Comparison of ENCODE assay signal across 9 cellular contexts in genomic region chr22:22884888-22885840, GRCh38. TPM values are rescaled to one million over a fixed set of nuclear protein-coding genes. Genes with fewer than 3 reads are reported as not detected.
DNase-seq lines count a peak whose midpoint lies in the region; ATAC-seq and TF ChIP-seq lines count a peak whose summit lies in the region.
"Had no signal": no experiment of that assay in that cellular context is flagged by ENCODE, and none has a peak within 500 bp of the region (broad histone marks: within the 10 kb centered on the region; RNA-seq: fewer than 3 reads in every experiment).

No MANE protein-coding gene starts in this region.

- 89% methylated on average over 5 of the region's 9 CpGs for WGBS in prostate gland

- H3K27ac Mint-ChIP-seq in activated naive CD4-positive, alpha-beta T cell treated with anti-CD3 and anti-CD28 coated beads, Interleukin-2, amount 10 ng/mL, durations not matched to agents 7 days and 5 days: no peak overlapping the region
- H3K27ac Mint-ChIP-seq in activated CD8-positive, alpha-beta T cell treated with anti-CD3 and anti-CD28 coated beads, Interleukin-2, amount 10 ng/mL, durations not matched to agents 7 days and 5 days: no peak overlapping the region

- H3K27me3 Mint-ChIP-seq in activated naive CD4-positive, alpha-beta T cell treated with anti-CD3 and anti-CD28 coated beads, Interleukin-2, amount 10 ng/mL, durations not matched to agents 7 days and 5 days: peaks cover 84% of the 10 kb centered on the region
- peaks cover 30% of the 10 kb centered on the region for H3K27me3 Mint-ChIP-seq in activated CD8-positive, alpha-beta T cell treated with anti-CD3 and anti-CD28 coated beads, Interleukin-2, amount 10 ng/mL, durations not matched to agents 7 days and 5 days (ENCODE audit: low read depth)

- no peaks in the 10 kb centered on the region for H3K4me1 ChIP-seq in prostate gland (replicated peaks)

- no peak overlapping the region for H3K4me3 Mint-ChIP-seq in activated naive CD4-positive, alpha-beta T cell treated with anti-CD3 and anti-CD28 coated beads, Interleukin-2, amount 10 ng/mL, durations not matched to agents 7 days and 5 days
- no peak overlapping the region for H3K4me3 Mint-ChIP-seq in activated CD8-positive, alpha-beta T cell treated with anti-CD3 and anti-CD28 coated beads, Interleukin-2, amount 10 ng/mL, durations not matched to agents 7 days and 5 days

- H3K4me1 Mint-ChIP-seq in activated naive CD4-positive, alpha-beta T cell treated with anti-CD3 and anti-CD28 coated beads, Interleukin-2, amount 10 ng/mL, durations not matched to agents 7 days and 5 days: peaks cover 18% of the 10 kb centered on the region
- peaks cover 19% of the 10 kb centered on the region for H3K4me1 Mint-ChIP-seq in activated CD8-positive, alpha-beta T cell treated with anti-CD3 and anti-CD28 coated beads, Interleukin-2, amount 10 ng/mL, durations not matched to agents 7 days and 5 days (ENCODE audit: low read depth)

- H3K9me3 ChIP-seq in prostate gland: no peaks in the 10 kb centered on the region

- H3K27ac ChIP-seq in prostate gland: no peak overlapping the region

- no peaks in the 10 kb centered on the region for H3K9me3 Mint-ChIP-seq in activated naive CD4-positive, alpha-beta T cell treated with anti-CD3 and anti-CD28 coated beads, Interleukin-2, amount 10 ng/mL, durations not matched to agents 7 days and 5 days
- no peaks in the 10 kb centered on the region for H3K9me3 Mint-ChIP-seq in activated CD8-positive, alpha-beta T cell treated with anti-CD3 and anti-CD28 coated beads, Interleukin-2, amount 10 ng/mL, durations not matched to agents 7 days and 5 days (ENCODE audit: insufficient read depth)

- POLR2A ChIA-PET in activated CD8-positive, alpha-beta T cell treated with anti-CD3 and anti-CD28 coated beads, Interleukin-2, amount 10 ng/mL, durations not matched to agents 7 days and 5 days (lab: Charles Lee): no interaction called here

- peak; percentile 71 for DNase-seq in activated naive CD4-positive, alpha-beta T cell treated with anti-CD3 and anti-CD28 coated beads, Interleukin-2, amount 10 ng/mL, durations not matched to agents 7 days and 5 days
- no peak for DNase-seq in activated naive CD4-positive, alpha-beta T cell treated with Interleukin-2 at 50 U/mL for 16 hours
- peak; percentile 69 for DNase-seq in activated CD8-positive, alpha-beta T cell treated with anti-CD3 and anti-CD28 coated beads, Interleukin-2, amount 10 ng/mL, durations not matched to agents 7 days and 5 days
- peak; percentile 82 for DNase-seq in stimulated activated naive CD8-positive, alpha-beta T cell treated with anti-CD3 and anti-CD28 coated beads, Interleukin-15, Interleukin-2, amounts not matched to agents 100 U/mL and 50 U/mL, for 24 hours
- DNase-seq in prostate gland (ENCODE audit: low spot score): no peak
- DNase-seq in NCI-H1417 (lab: John Stamatoyannopoulos, UW): no peak
- DNase-seq in NCI-H2227 (lab: John Stamatoyannopoulos, UW; ENCODE audit: unreplicated experiment): no peak

- no peaks in the 10 kb centered on the region for H3K27me3 ChIP-seq in prostate gland (replicated peaks; ENCODE audit: insufficient read depth)

- TF ChIP-seq POLR2A in prostate gland (IDR thresholded peaks at IDR 0.05): no peak

- intact Hi-C loops in prostate gland (cut with DNase I): no loop called here

- peak; percentile 41 for ATAC-seq in HG03025 (IDR thresholded peaks at IDR 0.05; ENCODE audit: low FRiP score, unreplicated experiment)
- ATAC-seq in activated CD8-positive, alpha-beta T cell treated with anti-CD3 and anti-CD28 coated beads, Interleukin-2, amount 10 ng/mL, durations not matched to agents 7 days and 5 days: peak; percentile 27
- peak; percentile 88 for ATAC-seq in stimulated activated naive CD8-positive, alpha-beta T cell treated with anti-CD3 and anti-CD28 coated beads, Interleukin-15, Interleukin-2, amounts not matched to agents 100 U/mL and 50 U/mL, for 24 hours

- H3K4me3 ChIP-seq in prostate gland: no peak overlapping the region

- H3K36me3 ChIP-seq in prostate gland: no peaks in the 10 kb centered on the region

- CTCF ChIA-PET in activated naive CD4-positive, alpha-beta T cell treated with anti-CD3 and anti-CD28 coated beads, Interleukin-2, amount 10 ng/mL, durations not matched to agents 7 days and 5 days (lab: Charles Lee): interaction anchor here (0.6 to 9.1 kb wide), 33 partner anchors 8 to 492 kb away, joined by 3 to 191 read pairs (median 6); no protein-coding TSS in a partner anchor
- CTCF ChIA-PET in activated CD8-positive, alpha-beta T cell treated with anti-CD3 and anti-CD28 coated beads, Interleukin-2, amount 10 ng/mL, durations not matched to agents 7 days and 5 days (lab: Charles Lee): interaction anchor here (0.7 to 9.0 kb wide), 42 partner anchors 10 to 397 kb away, joined by 3 to 256 read pairs (median 10); no protein-coding TSS in a partner anchor

- TF ChIP-seq CTCF in prostate gland (IDR thresholded peaks at IDR 0.05): no peak

- H3K36me3 Mint-ChIP-seq in activated naive CD4-positive, alpha-beta T cell treated with anti-CD3 and anti-CD28 coated beads, Interleukin-2, amount 10 ng/mL, durations not matched to agents 7 days and 5 days: no peaks in the 10 kb centered on the region
- H3K36me3 Mint-ChIP-seq in activated CD8-positive, alpha-beta T cell treated with anti-CD3 and anti-CD28 coated beads, Interleukin-2, amount 10 ng/mL, durations not matched to agents 7 days and 5 days (ENCODE audit: low read depth): no peaks in the 10 kb centered on the region

RNA-seq across cellular contexts. Expression of gene IGLL5, which starts 2.5 kb away (rescaled TPM):
- total RNA-seq in activated CD8-positive, alpha-beta T cell treated with anti-CD3 and anti-CD28 coated beads, Interleukin-2, amount 10 ng/mL, durations not matched to agents 7 days and 5 days: not detected
- total RNA-seq in prostate gland: not detected
- total RNA-seq: astrocyte had no signal

Comparison
In these comparisons a context has a peak if more than half of its experiments do, and no peak if none do; other contexts are left out.
1. DNase-seq: peak in activated naive CD4-positive, alpha-beta T cell treated with anti-CD3 and anti-CD28 coated beads, Interleukin-2, amount 10 ng/mL, durations not matched to agents 7 days and 5 days (single experiment), activated CD8-positive, alpha-beta T cell treated with anti-CD3 and anti-CD28 coated beads, Interleukin-2, amount 10 ng/mL, durations not matched to agents 7 days and 5 days (single experiment) and stimulated activated naive CD8-positive, alpha-beta T cell treated with anti-CD3 and anti-CD28 coated beads, Interleukin-15, Interleukin-2, amounts not matched to agents 100 U/mL and 50 U/mL, for 24 hours (single experiment); none in activated naive CD4-positive, alpha-beta T cell treated with Interleukin-2 at 50 U/mL for 16 hours (single experiment), prostate gland (single experiment), NCI-H1417 (0 of 3) and NCI-H2227 (single experiment).
2. ATAC-seq: peak in every context shown above with its lines; median percentile 88 in stimulated activated naive CD8-positive, alpha-beta T cell treated with anti-CD3 and anti-CD28 coated beads, Interleukin-15, Interleukin-2, amounts not matched to agents 100 U/mL and 50 U/mL, for 24 hours; 41 in HG03025; 27 in activated CD8-positive, alpha-beta T cell treated with anti-CD3 and anti-CD28 coated beads, Interleukin-2, amount 10 ng/mL, durations not matched to agents 7 days and 5 days.